ENCODE assay signal across 34 cellular contexts in genomic region chr4:82850684-82851083, GRCh38.
"Had no signal": no experiment of that assay in that cellular context is flagged by ENCODE, and none has a peak within 500 bp of the region (broad histone marks: within the 10 kb centered on the region; RNA-seq: fewer than 3 reads in every experiment).

No MANE protein-coding gene starts in this region.

- DNase-seq: activated CD4-positive, alpha-beta memory T cell treated with anti-CD3 and anti-CD28 coated beads, Interleukin-2, amount 10 ng/mL, durations not matched to agents 7 days and 5 days; activated CD4-positive, alpha-beta T cell treated with anti-CD3 and anti-CD28 coated beads for 36 hours; activated CD4-positive, alpha-beta T cell treated with anti-CD3 and anti-CD28 coated beads, Interleukin-2, amount 10 ng/mL, durations not matched to agents 24 days and 14 days; activated CD4-positive, alpha-beta T cell treated with anti-CD3 and anti-CD28 coated beads, Interleukin-2, amount 50 U/mL, for 4 hours; activated CD4-positive, CD25-positive, alpha-beta regulatory T cell; activated CD4-positive, CD25-positive, alpha-beta regulatory T cell treated with anti-CD3 and anti-CD28 coated beads, Interleukin-2, amount 50 U/mL, for 72 hours; activated CD8-positive, alpha-beta memory T cell treated with anti-CD3 and anti-CD28 coated beads, Interleukin-2, amount 50 U/mL, for 48 hours; activated effector memory CD4-positive, alpha-beta T cell treated with Interleukin-2 at 50 U/mL for 16 hours; activated gamma-delta T cell treated with Interleukin-2 at 50 U/mL for 16 hours; activated naive CD4-positive, alpha-beta T cell treated with anti-CD3 and anti-CD28 coated beads, Interleukin-2, amount 50 U/mL, for 16 hours; activated naive CD4-positive, alpha-beta T cell treated with Interleukin-2 at 50 U/mL for 16 hours; activated T-cell treated with anti-CD3 and anti-CD28 coated beads for 4 hours; activated T-cell treated with anti-CD3 and anti-CD28 coated beads, Interleukin-2, amount 50 U/mL, for 24 hours; activated T-cell treated with anti-CD3 and anti-CD28 coated beads, Interleukin-2, amount 50 U/mL, for 72 hours; adrenal gland; amygdala; aorta; central memory CD4-positive, alpha-beta T cell; cerebellar nuclear complex; colonic mucosa; effector memory CD4-positive, alpha-beta T cell; endodermal cell; foreskin keratinocyte; gastrocnemius medialis; glutamatergic neuron; heart left ventricle; hypothalamus; T-helper 2 cell had no signal

- H3K4me1 Mint-ChIP-seq: brain had no signal

- H3K9me3 ChIP-seq: adrenal gland, breast epithelium, colonic mucosa, esophagus muscularis mucosa, gastrocnemius medialis, heart left ventricle had no signal

- H3K4me3 Mint-ChIP-seq: activated CD4-positive, alpha-beta memory T cell treated with anti-CD3 and anti-CD28 coated beads, Interleukin-2, amount 10 ng/mL, durations not matched to agents 7 days and 5 days; activated CD4-positive, alpha-beta T cell treated with anti-CD3 and anti-CD28 coated beads for 36 hours; activated CD4-positive, alpha-beta T cell treated with anti-CD3 and anti-CD28 coated beads, Interleukin-2, amount 10 ng/mL, durations not matched to agents 24 days and 14 days; activated naive CD8-positive, alpha-beta T cell; activated T-cell treated with anti-CD3 and anti-CD28 coated beads, Interleukin-2, amount 50 U/mL, for 24 hours; activated T-cell treated with anti-CD3 and anti-CD28 coated beads, Interleukin-2, amount 50 U/mL, for 72 hours; activated T-helper 17 cell treated with anti-CD3 and anti-CD28 coated beads, Interleukin-2, amount 50 U/mL, for 72 hours; brain; endodermal cell had no signal

- H3K4me3 ChIP-seq: adrenal gland, breast epithelium, cardiac muscle cell, colonic mucosa, esophagus muscularis mucosa, gastrocnemius medialis, heart left ventricle had no signal

- H3K27me3 Mint-ChIP-seq: activated CD4-positive, alpha-beta memory T cell treated with anti-CD3 and anti-CD28 coated beads, Interleukin-2, amount 10 ng/mL, durations not matched to agents 7 days and 5 days; activated CD4-positive, alpha-beta T cell treated with anti-CD3 and anti-CD28 coated beads for 36 hours; activated CD4-positive, alpha-beta T cell treated with anti-CD3 and anti-CD28 coated beads, Interleukin-2, amount 10 ng/mL, durations not matched to agents 24 days and 14 days; activated naive CD8-positive, alpha-beta T cell; activated T-cell treated with anti-CD3 and anti-CD28 coated beads, Interleukin-2, amount 50 U/mL, for 24 hours; activated T-helper 17 cell treated with anti-CD3 and anti-CD28 coated beads, Interleukin-2, amount 50 U/mL, for 72 hours; brain had no signal

- H3K27ac ChIP-seq: adrenal gland, breast epithelium, cardiac muscle cell, colonic mucosa, esophagus muscularis mucosa, foreskin keratinocyte, gastrocnemius medialis, heart left ventricle had no signal

- ATAC-seq: activated CD4-positive, alpha-beta T cell treated with anti-CD3 and anti-CD28 coated beads for 36 hours; activated T-cell treated with anti-CD3 and anti-CD28 coated beads, Interleukin-2, amount 50 U/mL, for 72 hours; activated T-helper 17 cell treated with anti-CD3 and anti-CD28 coated beads, Interleukin-2, amount 50 U/mL, for 72 hours; foreskin keratinocyte; gastrocnemius medialis; heart left ventricle had no signal

- H3K27me3 ChIP-seq: adrenal gland, breast epithelium, cardiac muscle cell, colonic mucosa, esophagus muscularis mucosa, foreskin keratinocyte, gastrocnemius medialis, heart left ventricle had no signal

- H3K4me1 ChIP-seq: adrenal gland, breast epithelium, colonic mucosa, esophagus muscularis mucosa, gastrocnemius medialis had no signal

- H3K9me3 Mint-ChIP-seq: activated CD4-positive, alpha-beta memory T cell treated with anti-CD3 and anti-CD28 coated beads, Interleukin-2, amount 10 ng/mL, durations not matched to agents 7 days and 5 days; activated CD4-positive, alpha-beta T cell treated with anti-CD3 and anti-CD28 coated beads, Interleukin-2, amount 10 ng/mL, durations not matched to agents 24 days and 14 days; activated T-cell treated with anti-CD3 and anti-CD28 coated beads, Interleukin-2, amount 50 U/mL, for 24 hours; activated T-cell treated with anti-CD3 and anti-CD28 coated beads, Interleukin-2, amount 50 U/mL, for 72 hours; activated T-helper 17 cell treated with anti-CD3 and anti-CD28 coated beads, Interleukin-2, amount 50 U/mL, for 72 hours; brain; endodermal cell had no signal

- H3K27ac Mint-ChIP-seq: activated CD4-positive, alpha-beta memory T cell treated with anti-CD3 and anti-CD28 coated beads, Interleukin-2, amount 10 ng/mL, durations not matched to agents 7 days and 5 days; activated CD4-positive, alpha-beta T cell treated with anti-CD3 and anti-CD28 coated beads, Interleukin-2, amount 10 ng/mL, durations not matched to agents 24 days and 14 days; activated naive CD8-positive, alpha-beta T cell; activated T-cell treated with anti-CD3 and anti-CD28 coated beads, Interleukin-2, amount 50 U/mL, for 24 hours; activated T-cell treated with anti-CD3 and anti-CD28 coated beads, Interleukin-2, amount 50 U/mL, for 72 hours; brain; endodermal cell had no signal
